15 cellular contexts compared by ENCODE assay signal in the genomic region with DNA sequence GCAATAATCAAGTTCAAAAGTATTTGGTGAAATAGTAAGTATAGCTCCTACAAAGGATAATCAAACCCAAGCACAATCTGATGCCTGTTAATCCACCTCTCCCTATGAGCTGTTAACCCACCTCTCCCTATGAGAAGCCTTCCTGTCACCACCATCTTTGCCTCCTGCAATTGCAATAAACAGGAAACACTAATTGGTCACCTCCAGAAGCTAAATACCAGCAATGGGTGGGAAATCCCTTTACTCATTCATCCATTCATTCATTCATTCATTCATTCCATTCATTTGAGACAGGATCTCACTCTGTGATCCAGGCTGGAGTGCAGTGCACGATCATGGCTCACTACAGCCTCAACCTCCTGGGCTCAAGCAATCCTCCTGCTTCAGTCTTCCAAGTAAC.
"Had no signal": no experiment of that assay in that cellular context is flagged by ENCODE, and none has a peak within 500 bp of the region (broad histone marks: within the 10 kb centered on the region; RNA-seq: fewer than 3 reads in every experiment).

No MANE protein-coding gene starts in this region.

- H3K4me3 ChIP-seq: adrenal gland, esophagus muscularis mucosa, lower lobe of right lung had no signal

- H3K27ac Mint-ChIP-seq: activated naive CD4-positive, alpha-beta T cell treated with anti-CD3 and anti-CD28 coated beads, Interleukin-2, amount 10 ng/mL, durations not matched to agents 7 days and 5 days; activated T-helper 17 cell treated with anti-CD3 and anti-CD28 coated beads, Interleukin-2, amount 50 U/mL, for 72 hours; dendritic cell treated with granulocyte-macrophage colony-stimulating factor and Interleukin-4, amounts not matched to agents 40 ng/mL and 50 ng/mL, for 4 days; stimulated activated naive CD8-positive, alpha-beta T cell treated with anti-CD3 and anti-CD28 coated beads, Interleukin-15, Interleukin-2, amounts not matched to agents 100 ng/mL and 50 ng/mL, for 24 hours had no signal

- DNase-seq: activated CD4-positive, alpha-beta T cell treated with anti-CD3 and anti-CD28 coated beads for 48 hours; activated CD8-positive, alpha-beta memory T cell treated with anti-CD3 and anti-CD28 coated beads for 24 hours; activated naive CD4-positive, alpha-beta T cell treated with anti-CD3 and anti-CD28 coated beads, Interleukin-2, amount 10 ng/mL, durations not matched to agents 7 days and 5 days; adrenal gland; central memory CD4-positive, alpha-beta T cell; immature natural killer cell; left cardiac atrium; lower lobe of right lung; naive thymus-derived CD8-positive, alpha-beta T cell; stimulated activated CD4-positive, alpha-beta T cell treated with anti-CD3 and anti-CD28 coated beads, Interleukin-12 subunit alpha, Interleukin-12 subunit beta, amount 100 ng/mL, for 4 hours; T-helper 1 cell had no signal

- H3K9me3 Mint-ChIP-seq: activated naive CD4-positive, alpha-beta T cell treated with anti-CD3 and anti-CD28 coated beads, Interleukin-2, amount 10 ng/mL, durations not matched to agents 7 days and 5 days; activated T-helper 17 cell treated with anti-CD3 and anti-CD28 coated beads, Interleukin-2, amount 50 U/mL, for 72 hours; dendritic cell treated with granulocyte-macrophage colony-stimulating factor and Interleukin-4, amounts not matched to agents 40 ng/mL and 50 ng/mL, for 4 days; immature natural killer cell; naive thymus-derived CD8-positive, alpha-beta T cell; stimulated activated naive CD8-positive, alpha-beta T cell treated with anti-CD3 and anti-CD28 coated beads, Interleukin-15, Interleukin-2, amounts not matched to agents 100 ng/mL and 50 ng/mL, for 24 hours had no signal

- H3K27me3 Mint-ChIP-seq: activated naive CD4-positive, alpha-beta T cell treated with anti-CD3 and anti-CD28 coated beads, Interleukin-2, amount 10 ng/mL, durations not matched to agents 7 days and 5 days; activated T-helper 17 cell treated with anti-CD3 and anti-CD28 coated beads, Interleukin-2, amount 50 U/mL, for 72 hours; dendritic cell treated with granulocyte-macrophage colony-stimulating factor and Interleukin-4, amounts not matched to agents 40 ng/mL and 50 ng/mL, for 4 days; naive thymus-derived CD8-positive, alpha-beta T cell; stimulated activated naive CD8-positive, alpha-beta T cell treated with anti-CD3 and anti-CD28 coated beads, Interleukin-15, Interleukin-2, amounts not matched to agents 100 ng/mL and 50 ng/mL, for 24 hours had no signal

- H3K9me3 ChIP-seq: adrenal gland, esophagus muscularis mucosa, lower lobe of right lung had no signal

- ATAC-seq: activated T-helper 17 cell treated with anti-CD3 and anti-CD28 coated beads, Interleukin-2, amount 50 U/mL, for 72 hours; left cardiac atrium; lower lobe of right lung; naive thymus-derived CD8-positive, alpha-beta T cell had no signal

- H3K27ac ChIP-seq: adrenal gland, esophagus muscularis mucosa, lower lobe of right lung had no signal

- H3K4me3 Mint-ChIP-seq: activated naive CD4-positive, alpha-beta T cell treated with anti-CD3 and anti-CD28 coated beads, Interleukin-2, amount 10 ng/mL, durations not matched to agents 7 days and 5 days; activated T-helper 17 cell treated with anti-CD3 and anti-CD28 coated beads, Interleukin-2, amount 50 U/mL, for 72 hours; dendritic cell treated with granulocyte-macrophage colony-stimulating factor and Interleukin-4, amounts not matched to agents 40 ng/mL and 50 ng/mL, for 4 days; immature natural killer cell; naive thymus-derived CD8-positive, alpha-beta T cell; stimulated activated naive CD8-positive, alpha-beta T cell treated with anti-CD3 and anti-CD28 coated beads, Interleukin-15, Interleukin-2, amounts not matched to agents 100 ng/mL and 50 ng/mL, for 24 hours had no signal

- H3K36me3 ChIP-seq: adrenal gland, esophagus muscularis mucosa, lower lobe of right lung had no signal

- H3K27me3 ChIP-seq: adrenal gland, esophagus muscularis mucosa had no signal
